ENCODE assay signal across 23 cellular contexts in genomic region chr9:87786876-87787275, GRCh38.
"Had no signal": no experiment of that assay in that cellular context is flagged by ENCODE, and none has a peak within 500 bp of the region (broad histone marks: within the 10 kb centered on the region; RNA-seq: fewer than 3 reads in every experiment).

No MANE protein-coding gene starts in this region.

- H3K9me3 ChIP-seq: Peyer's patch, SJSA1 had no signal

- H3K4me1 ChIP-seq: Peyer's patch, SJSA1 had no signal

- H3K4me3 Mint-ChIP-seq: IgD-negative memory B cell had no signal

- H3K27me3 ChIP-seq: Peyer's patch, SJSA1 had no signal

- H3K4me3 ChIP-seq: PC-9, Peyer's patch, SJSA1, SK-N-MC had no signal

- H3K36me3 ChIP-seq: Peyer's patch, SJSA1 had no signal

- H2AFZ ChIP-seq: PC-9 had no signal

- DNase-seq: KBM-7, MV-4-11, NCI-H1048, NCI-H1105 treated with DMSO at 0.1 percent for 48 hours, NCI-H1417 treated with DMSO at 0.1 percent for 48 hours, NCI-H146, NCI-H1694 treated with DMSO at 0.1 percent for 48 hours, NCI-H1930, NCI-H2081, NCI-H2107, NCI-H2227 treated with DMSO at 0.1 percent for 48 hours, NCI-H524, NCI-H526 treated with DMSO at 0.1 percent for 48 hours, NCI-H748 treated with DMSO at 0.1 percent for 48 hours, PC-9, Peyer's patch, SHP77 treated with DMSO at 0.1 percent for 48 hours had no signal

- H3K27ac ChIP-seq: HL-60, PC-9, Peyer's patch, SJSA1, SK-N-MC had no signal

- H3K36me3 Mint-ChIP-seq: IgD-negative memory B cell had no signal

- ATAC-seq: Right ventricle myocardium inferior had no signal

- FAIRE-seq: HTR-8/SVneo had no signal

- H3K4me2 ChIP-seq: PC-9 had no signal
